ENCODE assay signal across 16 cellular contexts in genomic region chr3:47418167-47419082, GRCh38. TPM values are rescaled to one million over a fixed set of nuclear protein-coding genes. Genes with fewer than 3 reads are reported as not detected.
DNase-seq lines count a peak whose midpoint lies in the region; ATAC-seq, FAIRE-seq and TF ChIP-seq lines count a peak whose summit lies in the region.
"Had no signal": no experiment of that assay in that cellular context is flagged by ENCODE, and none has a peak within 500 bp of the region (broad histone marks: within the 10 kb centered on the region; RNA-seq: fewer than 3 reads in every experiment).

No MANE protein-coding gene starts in this region.

- FAIRE-seq in D721Med (lab: Jason Lieb, UNC) (no peak), small intestine (lab: Jason Lieb, UNC) (no peak)

- TF ChIP-seq POLR2A in sigmoid colon (IDR thresholded peaks at IDR 0.05) = no peak

- peaks cover 3% of the 10 kb centered on the region for H3K36me3 Mint-ChIP-seq in IgD-negative memory B cell
- peaks cover 42% of the 10 kb centered on the region for H3K36me3 Mint-ChIP-seq in stimulated activated memory B cell treated with anti-CD40 and anti-IgM and Interleukin-4, amounts not matched to agents 10 μg/mL and 1 μg/mL and 100 μg/mL, for 72 hours

- intact Hi-C loops in Right ventricle myocardium superior (cut with DNase I) (no loop called here), sigmoid colon (cut with DNase I) (loop anchor here (10.0 kb wide), 1 partner anchor 386 kb away; the partner anchor contains the start of gene DHX30)

- WGBS in sigmoid colon, 2 donors = 92 to 94% methylated on average over 53 of the region's 53 CpGs
- WGBS in small intestine, 3 donors = 93 to 94% (median 93%) methylated on average over 48 to 53 of the region's 53 CpGs

- H3K36me3 ChIP-seq in right atrium auricular region (peaks cover 47% of the 10 kb centered on the region), sigmoid colon (peaks cover 17 to 69% (median 36%) of the 10 kb centered on the region in 4 donors), small intestine (ENCODE audit: control insufficient read depth in 2 of 2, insufficient read depth in 2 of 2, low read length in 2 of 2) (peaks cover 10 to 18% of the 10 kb centered on the region in 2 donors)

- H3K27me3 Mint-ChIP-seq in IgD-negative memory B cell = no peaks in the 10 kb centered on the region
- no peaks in the 10 kb centered on the region for H3K27me3 Mint-ChIP-seq in stimulated activated memory B cell treated with anti-CD40 and anti-IgM and Interleukin-4, amounts not matched to agents 10 μg/mL and 1 μg/mL and 100 μg/mL, for 72 hours
- H3K27me3 Mint-ChIP-seq: stimulated activated naive CD8-positive, alpha-beta T cell treated with anti-CD3 and anti-CD28 coated beads, Interleukin-15, Interleukin-2, amounts not matched to agents 100 ng/mL and 50 ng/mL, for 24 hours; T-cell had no signal

- no peaks in the 10 kb centered on the region for H3K9me3 Mint-ChIP-seq in IgD-negative memory B cell
- no peaks in the 10 kb centered on the region for H3K9me3 Mint-ChIP-seq in stimulated activated memory B cell treated with anti-CD40 and anti-IgM and Interleukin-4, amounts not matched to agents 10 μg/mL and 1 μg/mL and 100 μg/mL, for 72 hours
- H3K9me3 Mint-ChIP-seq: activated naive CD4-positive, alpha-beta T cell treated with anti-CD3 and anti-CD28 coated beads for 36 hours; immature natural killer cell; stimulated activated naive CD8-positive, alpha-beta T cell treated with anti-CD3 and anti-CD28 coated beads, Interleukin-15, Interleukin-2, amounts not matched to agents 100 ng/mL and 50 ng/mL, for 24 hours; T-cell had no signal

- H3K4me3 Mint-ChIP-seq in IgD-negative memory B cell = no peak overlapping the region
- no peak overlapping the region for H3K4me3 Mint-ChIP-seq in stimulated activated memory B cell treated with anti-CD40 and anti-IgM and Interleukin-4, amounts not matched to agents 10 μg/mL and 1 μg/mL and 100 μg/mL, for 72 hours
- H3K4me3 Mint-ChIP-seq: activated naive CD4-positive, alpha-beta T cell treated with anti-CD3 and anti-CD28 coated beads for 36 hours; stimulated activated naive CD8-positive, alpha-beta T cell treated with anti-CD3 and anti-CD28 coated beads, Interleukin-15, Interleukin-2, amounts not matched to agents 100 ng/mL and 50 ng/mL, for 24 hours; T-cell had no signal

- no peak overlapping the region for H3K27ac ChIP-seq in right atrium auricular region
- H3K27ac ChIP-seq in sigmoid colon = no peak overlapping the region
- no peak overlapping the region for H3K27ac ChIP-seq in small intestine (ENCODE audit: low read depth in 1 of 2, low read length in 1 of 2)
- H3K27ac ChIP-seq: coronary artery, PC-9 had no signal

- peak; percentile 34 for DNase-seq in Right ventricle myocardium superior
- DNase-seq in right atrium auricular region (ENCODE audit: low spot score) = no peak
- no peak for DNase-seq in epithelial cell of esophagus (ENCODE audit: low read depth)
- DNase-seq in sigmoid colon = no peak
- DNase-seq in D721Med (ENCODE audit: insufficient read length, low spot score) = no peak
- no peak for DNase-seq in small intestine
- DNase-seq: activated naive CD4-positive, alpha-beta T cell treated with anti-CD3 and anti-CD28 coated beads for 36 hours; BE2C; immature natural killer cell; PC-9; stimulated activated CD4-positive, alpha-beta T cell treated with anti-CD3 and anti-CD28 coated beads, Interleukin-2, amount 100 ng/mL, for 48 hours; T-cell had no signal

- TF ChIP-seq CTCF in right atrium auricular region (IDR thresholded peaks at IDR 0.05) = no peak
- TF ChIP-seq CTCF in epithelial cell of esophagus (IDR thresholded peaks at IDR 0.05; ENCODE audit: insufficient read depth, low read depth, low read length, missing control alignments) = peak; percentile 13
- TF ChIP-seq CTCF in sigmoid colon (IDR thresholded peaks at IDR 0.05) = no peak
- no peak for TF ChIP-seq CTCF in D721Med (IDR thresholded peaks at IDR 0.05; ENCODE audit: insufficient read depth, missing control alignments)

- peaks cover 0 to 16% of the 10 kb centered on the region in 2 donors for H3K4me1 ChIP-seq in right atrium auricular region
- H3K4me1 ChIP-seq in sigmoid colon = peaks cover 0 to 18% (median 12%) of the 10 kb centered on the region in 4 donors
- H3K4me1 ChIP-seq in small intestine (ENCODE audit: control insufficient read depth in 2 of 2, insufficient read depth in 1 of 2, low read depth in 1 of 2, low read length in 1 of 2) = peaks cover 0 to 15% of the 10 kb centered on the region in 2 donors
- H3K4me1 ChIP-seq: BE2C had no signal

- no peak for TF ChIP-seq EP300 in sigmoid colon (IDR thresholded peaks at IDR 0.05)

- no peak overlapping the region for H3K4me3 ChIP-seq in right atrium auricular region
- H3K4me3 ChIP-seq in epithelial cell of esophagus (ENCODE audit: low read length) = no peak overlapping the region
- H3K4me3 ChIP-seq in sigmoid colon = no peak overlapping the region
- no peak overlapping the region for H3K4me3 ChIP-seq in small intestine (ENCODE audit: low read depth in 1 of 2, low read length in 2 of 2)
- H3K4me3 ChIP-seq: coronary artery, PC-9 had no signal

- ATAC-seq in Right ventricle myocardium superior (ENCODE audit: poor library complexity) = no peak
- no peak for ATAC-seq in stimulated activated memory B cell treated with anti-CD40 and anti-IgM and Interleukin-4, amounts not matched to agents 10 μg/mL and 1 μg/mL and 100 μg/mL, for 72 hours
- ATAC-seq: T-cell had no signal

- peaks cover 13 to 27% (median 15%) of the 10 kb centered on the region in 3 donors for H3K4me1 Mint-ChIP-seq in IgD-negative memory B cell
- peaks cover 49% of the 10 kb centered on the region for H3K4me1 Mint-ChIP-seq in stimulated activated memory B cell treated with anti-CD40 and anti-IgM and Interleukin-4, amounts not matched to agents 10 μg/mL and 1 μg/mL and 100 μg/mL, for 72 hours

- H3K27me3 ChIP-seq in right atrium auricular region (no peaks in the 10 kb centered on the region), sigmoid colon (no peaks in the 10 kb centered on the region), small intestine (ENCODE audit: control insufficient read depth in 2 of 2, insufficient read depth in 2 of 2, low read length in 2 of 2) (no peaks in the 10 kb centered on the region)
- H3K27me3 ChIP-seq: BE2C had no signal

- peak overlapping the region in 2 of 3 donors; percentile 62 to 85 for H3K27ac Mint-ChIP-seq in IgD-negative memory B cell
- H3K27ac Mint-ChIP-seq in stimulated activated memory B cell treated with anti-CD40 and anti-IgM and Interleukin-4, amounts not matched to agents 10 μg/mL and 1 μg/mL and 100 μg/mL, for 72 hours = peak overlapping the region; percentile 67
- H3K27ac Mint-ChIP-seq: activated naive CD4-positive, alpha-beta T cell treated with anti-CD3 and anti-CD28 coated beads for 36 hours had no signal

- H3K9me3 ChIP-seq in right atrium auricular region (no peaks in the 10 kb centered on the region), sigmoid colon (no peaks in the 10 kb centered on the region), small intestine (ENCODE audit: control insufficient read depth, low read depth) (no peaks in the 10 kb centered on the region)
- H3K9me3 ChIP-seq: BE2C had no signal

RNA-seq across cellular contexts. Expression of gene PTPN23, which starts 37.6 kb away (rescaled TPM):
- 19.0 TPM for total RNA-seq in Right ventricle myocardium superior
- total RNA-seq in right atrium auricular region = 10 to 100 TPM; 13.7 to 18.8 TPM
- 5.0 TPM for polyA plus RNA-seq in IgD-negative memory B cell
- total RNA-seq in sigmoid colon = 10 to 100 TPM; 11.0 to 26.9 (median 14.7) TPM
- polyA plus RNA-seq in sigmoid colon = 10 to 100 TPM in 2 of 3 donors, 1 to 10 TPM in 1; 7.8 to 23.1 (median 10.2) TPM
- 10 to 100 TPM; 10.3 to 17.3 (median 10.5) TPM for polyA plus RNA-seq in small intestine

RNA-seq across cellular contexts. Expression of gene SCAP, which starts 57.3 kb away (rescaled TPM):
- total RNA-seq in Right ventricle myocardium superior (39.7 TPM), right atrium auricular region (10 to 100 TPM; 46.5 to 57.3 TPM), sigmoid colon (10 to 100 TPM; 49.2 to 63.9 (median 56.9) TPM)
- polyA plus RNA-seq in IgD-negative memory B cell (38.7 TPM), sigmoid colon (10 to 100 TPM; 10.8 to 81.0 (median 16.9) TPM), small intestine (10 to 100 TPM; 43.8 to 57.2 (median 53.9) TPM)
